Comparison of ENCODE assay signal across 19 cellular contexts in the genomic region with DNA sequence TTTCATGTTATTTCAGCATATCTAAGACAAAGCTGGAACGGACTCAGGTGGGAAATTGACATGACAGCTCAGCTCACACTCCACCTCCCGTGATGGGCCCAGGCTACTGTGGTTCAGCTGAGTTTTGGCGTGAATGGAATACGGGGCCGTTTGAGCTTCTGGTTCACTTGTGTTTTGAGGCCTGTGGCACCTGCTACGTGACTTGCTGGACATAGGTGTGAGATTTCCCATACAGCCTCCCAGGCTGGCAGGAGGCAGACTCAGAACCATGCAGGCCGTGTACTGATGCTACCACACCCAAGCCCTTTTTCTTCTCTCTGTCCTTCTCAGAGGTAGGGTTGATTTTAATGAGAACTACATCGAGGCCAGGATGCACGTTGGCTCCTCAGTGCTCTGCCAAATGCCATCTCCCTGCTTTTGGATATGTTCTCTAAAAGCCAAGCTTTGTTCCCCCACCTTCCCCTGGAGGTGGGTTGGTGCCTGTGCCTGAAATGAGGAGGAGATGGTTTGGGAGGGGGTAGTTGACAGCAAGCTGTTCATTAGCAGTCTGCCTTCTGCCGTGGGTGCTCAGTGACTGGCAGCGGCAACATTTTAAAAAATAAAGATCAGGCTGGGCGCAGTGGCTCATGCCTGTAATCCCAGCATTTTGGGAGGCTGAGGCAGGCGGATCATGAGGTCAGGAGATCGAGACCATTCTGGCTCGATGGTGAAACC. TPM values are rescaled to one million over a fixed set of nuclear protein-coding genes. Genes with fewer than 3 reads are reported as not detected.
DNase-seq lines count a peak whose midpoint lies in the region; ATAC-seq lines count a peak whose summit lies in the region.
"Had no signal": no experiment of that assay in that cellular context is flagged by ENCODE, and none has a peak within 500 bp of the region (broad histone marks: within the 10 kb centered on the region; RNA-seq: fewer than 3 reads in every experiment).

No MANE protein-coding gene starts in this region.

- peaks cover 59% of the 10 kb centered on the region for H3K36me3 ChIP-seq in BLaER1

- peaks cover 7% of the 10 kb centered on the region for H3K36me3 Mint-ChIP-seq in T-helper 17 cell (ENCODE audit: low read depth)

- ATAC-seq in T-helper 17 cell (no peak), sciatic nerve (peak; percentile 17), Right ventricle myocardium superior (ENCODE audit: poor library complexity) (no peak), HG03460 (IDR thresholded peaks at IDR 0.05; ENCODE audit: unreplicated experiment) (no peak)
- ATAC-seq: CD8-positive, alpha-beta T cell had no signal

- no peak overlapping the region for H3K4me3 Mint-ChIP-seq in T-helper 17 cell
- H3K4me3 Mint-ChIP-seq: B cell; CD14-positive monocyte; CD8-positive, alpha-beta T cell; H9 had no signal

- DNase-seq in T-helper 17 cell (no peak), cerebellar cortex (ENCODE audit: low spot score) (peak; percentile 45), sciatic nerve (ENCODE audit: low spot score) (no peak), Right ventricle myocardium superior (no peak), NCI-H2227 treated with DMSO at 0.1 percent for 48 hours (lab: John Stamatoyannopoulos, UW) (no peak), NCI-H1436 (lab: John Stamatoyannopoulos, UW) (no peak)
- DNase-seq: ACHN; CD8-positive, alpha-beta T cell; COR-L47; DMS153; DMS79 treated with DMSO at 0.1 percent for 48 hours; EL; GDM1; GOT3; H9 had no signal

- H3K27me3 Mint-ChIP-seq in T-helper 17 cell = no peaks in the 10 kb centered on the region
- H3K27me3 Mint-ChIP-seq: B cell had no signal

- intact Hi-C loops in sciatic nerve (cut with DNase I) = no loop called here
- intact Hi-C loops in Right ventricle myocardium superior (cut with DNase I) = no loop called here

- H3K4me1 Mint-ChIP-seq in T-helper 17 cell = peaks cover 22% of the 10 kb centered on the region
- H3K4me1 Mint-ChIP-seq: CD14-positive monocyte had no signal

- H3K27me3 ChIP-seq in BLaER1 = no peaks in the 10 kb centered on the region

- H3K9me3 ChIP-seq in BLaER1 (no peaks in the 10 kb centered on the region), T-helper 17 cell (ENCODE audit: control insufficient read depth, low read length, poor library complexity, severe bottlenecking) (no peaks in the 10 kb centered on the region)

- H3K27ac Mint-ChIP-seq in T-helper 17 cell = peak overlapping the region; percentile 62
- H3K27ac Mint-ChIP-seq: B cell; CD8-positive, alpha-beta T cell had no signal

- no peak overlapping the region for H3K4me3 ChIP-seq in BLaER1

- no peak overlapping the region for H3K27ac ChIP-seq in BLaER1

- peaks cover 96% of the 10 kb centered on the region for H4K20me1 ChIP-seq in BLaER1

- peak overlapping the region; percentile 34; the same call in 1 of the 2 replicates for H3K4me2 ChIP-seq in BLaER1

- peaks cover 16% of the 10 kb centered on the region for H3K4me1 ChIP-seq in BLaER1

- H3K9ac ChIP-seq in BLaER1 = no peak overlapping the region

RNA-seq across cellular contexts. Expression of gene TRAK1, which starts 48.7 kb away (rescaled TPM):
- 10 to 100 TPM; 22.6 to 23.8 TPM for total RNA-seq in T-helper 17 cell
- 50.2 TPM for total RNA-seq in sciatic nerve
- total RNA-seq in Right ventricle myocardium superior = 273 TPM
